17 cellular contexts compared by ENCODE assay signal in genomic region chr6:169617562-169617961, GRCh38.
DNase-seq lines count a peak whose midpoint lies in the region; ATAC-seq and TF ChIP-seq lines count a peak whose summit lies in the region.
"Had no signal": no experiment of that assay in that cellular context is flagged by ENCODE, and none has a peak within 500 bp of the region (broad histone marks: within the 10 kb centered on the region; RNA-seq: fewer than 3 reads in every experiment).

No MANE protein-coding gene starts in this region.

- DNase-seq in NCI-H82 (lab: John Stamatoyannopoulos, UW) (peak; percentile 50), NCI-H82 treated with DMSO at 0.1 percent for 48 hours (lab: John Stamatoyannopoulos, UW; ENCODE audit: unreplicated experiment) (no peak), SJSA1 (ENCODE audit: low read depth in 1 of 2, low spot score in 2 of 2) (no peak), naive B cell (no peak), thyroid gland (no peak), cerebellar cortex (ENCODE audit: low spot score) (no peak)
- DNase-seq: AML-193; CD4-positive, alpha-beta memory T cell; DMS79 treated with DMSO at 0.1 percent for 48 hours; GF-D8; H9 had no signal

- H3K9me3 ChIP-seq in SJSA1 (replicated peaks) (no peaks in the 10 kb centered on the region), thyroid gland (no peaks in the 10 kb centered on the region)
- H3K9me3 ChIP-seq: A549 had no signal

- 91 to 94% methylated on average over 7 of the region's 7 CpGs for WGBS in thyroid gland, 2 donors

- no peak overlapping the region for H3K4me3 ChIP-seq in SJSA1
- no peak overlapping the region for H3K4me3 ChIP-seq in thyroid gland (replicated peaks in 1 of 3)
- H3K4me3 ChIP-seq: A549, BLaER1 had no signal

- TF ChIP-seq POLR2A in thyroid gland (IDR thresholded peaks at IDR 0.05), result no peak

- H3K4me3 Mint-ChIP-seq in naive B cell, result peak overlapping the region in 5 of 8 donors; percentile 12 to 59 (median 29)
- H3K4me3 Mint-ChIP-seq: CD14-positive monocyte; CD4-positive, alpha-beta memory T cell; H9 had no signal

- intact Hi-C loops in thyroid gland (cut with DNase I), result no loop called here

- peaks cover 5 to 7% of the 10 kb centered on the region in 2 donors for H3K36me3 Mint-ChIP-seq in naive B cell
- H3K36me3 Mint-ChIP-seq: CD14-positive monocyte had no signal

- H3K9me3 Mint-ChIP-seq in naive B cell, result peaks cover 0 to 23% (median 8%) of the 10 kb centered on the region in 7 donors

- H3K27me3 ChIP-seq in SJSA1 (replicated peaks) (no peaks in the 10 kb centered on the region), thyroid gland (no peaks in the 10 kb centered on the region)
- H3K27me3 ChIP-seq: BLaER1 had no signal

- peaks cover 14 to 34% (median 16%) of the 10 kb centered on the region in 3 donors for H3K4me1 Mint-ChIP-seq in naive B cell
- H3K4me1 Mint-ChIP-seq: CD14-positive monocyte; CD4-positive, alpha-beta memory T cell had no signal

- H3K36me3 ChIP-seq in SJSA1 (no peaks in the 10 kb centered on the region), thyroid gland (no peaks in the 10 kb centered on the region)
- H3K36me3 ChIP-seq: BLaER1 had no signal

- H3K27ac Mint-ChIP-seq in naive B cell, result peak overlapping the region in 2 of 6 donors; percentile 21 to 49
- H3K27ac Mint-ChIP-seq: CD14-positive monocyte; CD4-positive, alpha-beta memory T cell; H9 had no signal

- H3K27ac ChIP-seq in SJSA1 (0 out of 2 replicates have a peak overlapping the region, but pooled peaks have one; percentile 98), thyroid gland (no peak overlapping the region)
- H3K27ac ChIP-seq: 22Rv1, A549, BLaER1 had no signal

- peaks cover 30% of the 10 kb centered on the region for H3K4me1 ChIP-seq in SJSA1 (replicated peaks)
- peaks cover 22 to 33% of the 10 kb centered on the region in 2 donors for H3K4me1 ChIP-seq in thyroid gland

- no peak for TF ChIP-seq CTCF in thyroid gland (IDR thresholded peaks at IDR 0.05)

- H3K27me3 Mint-ChIP-seq in naive B cell, result no peaks in the 10 kb centered on the region
- H3K27me3 Mint-ChIP-seq: CD4-positive, alpha-beta memory T cell had no signal

- ATAC-seq in naive B cell (ENCODE audit: low read depth in 2 of 2), result no peak
- ATAC-seq in HG03457 (IDR thresholded peaks at IDR 0.05; ENCODE audit: unreplicated experiment), result no peak
- no peak for ATAC-seq in GM18858 (IDR thresholded peaks at IDR 0.05; ENCODE audit: unreplicated experiment)
- ATAC-seq: A549 had no signal
